ENCODE assay signal across 1 cellular context in the genomic region with DNA sequence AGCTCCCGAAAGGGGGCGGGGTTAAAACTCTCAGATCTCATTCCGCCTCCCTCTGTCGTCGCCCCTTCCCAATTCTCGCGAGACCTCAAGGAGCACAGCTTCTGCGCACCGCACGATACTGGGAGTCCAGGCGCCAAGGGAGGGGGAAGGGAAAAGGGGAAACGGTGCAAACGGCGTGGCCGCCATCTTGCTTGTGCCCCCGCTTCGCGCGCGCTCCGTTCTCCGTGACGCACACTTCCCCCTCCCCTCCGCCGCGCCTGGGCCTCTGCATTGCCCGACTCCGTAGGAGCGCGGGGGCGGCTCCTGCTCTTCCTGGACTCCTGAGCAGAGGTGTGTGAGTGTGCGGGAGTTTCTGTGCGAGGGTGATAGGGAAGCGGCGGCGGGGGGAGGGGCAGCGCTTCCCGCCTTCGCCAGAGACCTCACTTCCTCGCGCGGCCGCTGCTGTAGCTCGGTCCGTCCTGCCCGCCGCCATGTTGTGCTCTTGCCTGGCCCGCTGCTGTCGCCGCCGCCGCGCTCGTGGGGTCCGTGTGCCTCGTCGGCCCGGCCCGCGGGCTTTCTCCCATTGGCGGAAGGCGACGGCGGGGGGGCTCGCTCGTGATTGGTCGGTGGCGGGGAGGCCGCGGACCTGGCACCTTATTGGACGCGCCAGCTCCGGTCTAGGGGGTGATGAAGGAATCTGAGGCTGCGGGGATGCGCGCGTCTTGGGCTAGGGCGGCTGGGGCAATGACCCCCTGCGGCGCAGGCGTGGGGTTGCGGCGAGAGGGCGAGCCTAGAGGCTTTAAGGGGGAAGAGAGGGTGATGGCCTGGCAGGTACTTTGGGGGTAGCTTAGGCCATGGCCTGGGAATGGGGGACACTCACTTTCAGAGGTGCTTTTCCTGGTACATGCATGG.
A peak's percentile ranks its signal among the peaks of the same experiment; 100 is the strongest.
TF ChIP-seq lines count a peak whose summit lies in the region.

A gene (plus strand): TSS at position 167 of the 891 bp plus-strand sequence. CDS start 47,140 bp downstream, outside the sequence.

TF ChIP-seq in K562, 482 proteins besides CTCF, POLR2A, EP300 and RAD21 (continued from another document and continues in another):
- TF ChIP-seq, protein P1, sequence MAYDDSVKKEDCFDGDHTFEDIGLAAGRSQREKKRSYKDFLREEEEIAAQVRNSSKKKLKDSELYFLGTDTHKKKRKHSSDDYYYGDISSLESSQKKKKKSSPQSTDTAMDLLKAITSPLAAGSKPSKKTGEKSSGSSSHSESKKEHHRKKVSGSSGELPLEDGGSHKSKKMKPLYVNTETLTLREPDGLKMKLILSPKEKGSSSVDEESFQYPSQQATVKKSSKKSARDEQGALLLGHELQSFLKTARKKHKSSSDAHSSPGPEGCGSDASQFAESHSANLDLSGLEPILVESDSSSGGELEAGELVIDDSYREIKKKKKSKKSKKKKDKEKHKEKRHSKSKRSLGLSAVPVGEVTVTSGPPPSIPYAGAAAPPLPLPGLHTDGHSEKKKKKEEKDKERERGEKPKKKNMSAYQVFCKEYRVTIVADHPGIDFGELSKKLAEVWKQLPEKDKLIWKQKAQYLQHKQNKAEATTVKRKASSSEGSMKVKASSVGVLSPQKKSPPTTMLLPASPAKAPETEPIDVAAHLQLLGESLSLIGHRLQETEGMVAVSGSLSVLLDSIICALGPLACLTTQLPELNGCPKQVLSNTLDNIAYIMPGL (CRISPR knock-in tag; IDR thresholded peaks at IDR 0.05), result peak; percentile 44; the same call in 1 of the 2 replicates
- TF ChIP-seq ZNF785 (CRISPR knock-in tag; IDR thresholded peaks at IDR 0.05) (no peak), KLF13 (tag; IDR thresholded peaks at IDR 0.05; ENCODE audit: borderline replicate concordance, low read depth) (peak; percentile 85; the same call in 1 of the 2 replicates), XRCC3 (IDR thresholded peaks at IDR 0.05) (no peak), MTA2 (IDR thresholded peaks at IDR 0.05; ENCODE audit: low read depth) (no peak; the same call in 1 of the 2 replicates), XRCC5 (IDR thresholded peaks at IDR 0.05; ENCODE audit: low read depth, low read length) (peak; percentile 72), HDAC1 (IDR thresholded peaks at IDR 0.05) (peak in 1 of 2 experiments; percentile 54; a peak in 2 of 4 replicates), NUFIP1 (IDR thresholded peaks at IDR 0.05; ENCODE audit: partially characterized antibody) (peak; percentile 71), ZBTB7A (IDR thresholded peaks at IDR 0.05; ENCODE audit: borderline replicate concordance, control insufficient read depth, low read depth, low read length) (peak; percentile 56; the same call in 1 of the 2 replicates), BRD9 (IDR thresholded peaks at IDR 0.05; ENCODE audit: low read depth, partially characterized antibody) (peak; percentile 99), SREBF2 (CRISPR knock-in tag; IDR thresholded peaks at IDR 0.05) (no peak), ZNF146 (CRISPR knock-in tag; IDR thresholded peaks at IDR 0.05; ENCODE audit: unreplicated experiment) (peak; percentile 4), NR2C2 (CRISPR knock-in tag; IDR thresholded peaks at IDR 0.05) (peak; percentile 16; the same call in 1 of the 2 replicates), NR2C2 (tag; IDR thresholded peaks at IDR 0.05) (peak; percentile 79; the same call in 1 of the 2 replicates), RBM34 (IDR thresholded peaks at IDR 0.05; ENCODE audit: borderline replicate concordance, insufficient read depth, low read length) (no peak), ZBED1 (IDR thresholded peaks at IDR 0.05) (peak; percentile 84; the same call in 1 of the 2 replicates), HDAC3 (IDR thresholded peaks at IDR 0.05; ENCODE audit: borderline replicate concordance, partially characterized antibody) (peak; percentile 51), RBM39 (optimal IDR thresholded peaks at IDR 0.05; ENCODE audit: low read depth, low read length) (peak; percentile 91), LCOR (CRISPR knock-in tag; IDR thresholded peaks at IDR 0.05) (peak; percentile 98), ZNF695 (CRISPR knock-in tag; IDR thresholded peaks at IDR 0.05) (0 out of 2 replicates have a peak, but pooled peaks have one; percentile 41), SMAD4 (CRISPR knock-in tag; conservative IDR thresholded peaks at IDR 0.05) (peak; percentile 91), NFRKB (IDR thresholded peaks at IDR 0.05; ENCODE audit: low read depth) (peak; percentile 100), ZNF41 (CRISPR knock-in tag; conservative IDR thresholded peaks at IDR 0.05) (0 out of 2 replicates have a peak, but pooled peaks have one; percentile 31), ARID2 (IDR thresholded peaks at IDR 0.05) (0 out of 2 replicates have a peak, but pooled peaks have one; percentile 7), ZNF445 (CRISPR knock-in tag; IDR thresholded peaks at IDR 0.05; ENCODE audit: low read depth) (no peak), SNIP1 (IDR thresholded peaks at IDR 0.05; ENCODE audit: low read depth) (no peak), KDM4B (IDR thresholded peaks at IDR 0.05; ENCODE audit: borderline replicate concordance in 2 of 2, low read depth in 1 of 2) (peak in 1 of 2 experiments; percentile 92; a peak in 2 of 4 replicates), ZNF77 (CRISPR knock-in tag; IDR thresholded peaks at IDR 0.05) (no peak), SUPT5H (IDR thresholded peaks at IDR 0.05) (peak; percentile 99), GTF2E2 (tag; IDR thresholded peaks at IDR 0.05) (peak; percentile 98), TCF3 (CRISPR knock-in tag; IDR thresholded peaks at IDR 0.05) (peak; percentile 79), NR4A1 (CRISPR knock-in tag; IDR thresholded peaks at IDR 0.05) (peak; percentile 93; the same call in 1 of the 2 replicates), NR4A1 (tag; IDR thresholded peaks at IDR 0.05) (peak; percentile 94), ZNF766 (CRISPR knock-in tag; conservative IDR thresholded peaks at IDR 0.05) (peak; percentile 33; the same call in 1 of the 2 replicates)
- TF ChIP-seq, protein P2, sequence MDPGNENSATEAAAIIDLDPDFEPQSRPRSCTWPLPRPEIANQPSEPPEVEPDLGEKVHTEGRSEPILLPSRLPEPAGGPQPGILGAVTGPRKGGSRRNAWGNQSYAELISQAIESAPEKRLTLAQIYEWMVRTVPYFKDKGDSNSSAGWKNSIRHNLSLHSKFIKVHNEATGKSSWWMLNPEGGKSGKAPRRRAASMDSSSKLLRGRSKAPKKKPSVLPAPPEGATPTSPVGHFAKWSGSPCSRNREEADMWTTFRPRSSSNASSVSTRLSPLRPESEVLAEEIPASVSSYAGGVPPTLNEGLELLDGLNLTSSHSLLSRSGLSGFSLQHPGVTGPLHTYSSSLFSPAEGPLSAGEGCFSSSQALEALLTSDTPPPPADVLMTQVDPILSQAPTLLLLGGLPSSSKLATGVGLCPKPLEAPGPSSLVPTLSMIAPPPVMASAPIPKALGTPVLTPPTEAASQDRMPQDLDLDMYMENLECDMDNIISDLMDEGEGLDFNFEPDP (CRISPR knock-in tag; IDR thresholded peaks at IDR 0.05), result peak; percentile 82; the same call in 1 of the 2 replicates
- TF ChIP-seq, protein P3, sequence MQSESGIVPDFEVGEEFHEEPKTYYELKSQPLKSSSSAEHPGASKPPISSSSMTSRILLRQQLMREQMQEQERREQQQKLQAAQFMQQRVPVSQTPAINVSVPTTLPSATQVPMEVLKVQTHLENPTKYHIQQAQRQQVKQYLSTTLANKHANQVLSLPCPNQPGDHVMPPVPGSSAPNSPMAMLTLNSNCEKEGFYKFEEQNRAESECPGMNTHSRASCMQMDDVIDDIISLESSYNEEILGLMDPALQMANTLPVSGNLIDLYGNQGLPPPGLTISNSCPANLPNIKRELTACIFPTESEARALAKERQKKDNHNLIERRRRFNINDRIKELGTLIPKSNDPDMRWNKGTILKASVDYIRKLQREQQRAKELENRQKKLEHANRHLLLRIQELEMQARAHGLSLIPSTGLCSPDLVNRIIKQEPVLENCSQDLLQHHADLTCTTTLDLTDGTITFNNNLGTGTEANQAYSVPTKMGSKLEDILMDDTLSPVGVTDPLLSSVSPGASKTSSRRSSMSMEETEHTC (IDR thresholded peaks at IDR 0.05), result peak; percentile 24; the same call in 1 of the 2 replicates
- TF ChIP-seq, protein P4, sequence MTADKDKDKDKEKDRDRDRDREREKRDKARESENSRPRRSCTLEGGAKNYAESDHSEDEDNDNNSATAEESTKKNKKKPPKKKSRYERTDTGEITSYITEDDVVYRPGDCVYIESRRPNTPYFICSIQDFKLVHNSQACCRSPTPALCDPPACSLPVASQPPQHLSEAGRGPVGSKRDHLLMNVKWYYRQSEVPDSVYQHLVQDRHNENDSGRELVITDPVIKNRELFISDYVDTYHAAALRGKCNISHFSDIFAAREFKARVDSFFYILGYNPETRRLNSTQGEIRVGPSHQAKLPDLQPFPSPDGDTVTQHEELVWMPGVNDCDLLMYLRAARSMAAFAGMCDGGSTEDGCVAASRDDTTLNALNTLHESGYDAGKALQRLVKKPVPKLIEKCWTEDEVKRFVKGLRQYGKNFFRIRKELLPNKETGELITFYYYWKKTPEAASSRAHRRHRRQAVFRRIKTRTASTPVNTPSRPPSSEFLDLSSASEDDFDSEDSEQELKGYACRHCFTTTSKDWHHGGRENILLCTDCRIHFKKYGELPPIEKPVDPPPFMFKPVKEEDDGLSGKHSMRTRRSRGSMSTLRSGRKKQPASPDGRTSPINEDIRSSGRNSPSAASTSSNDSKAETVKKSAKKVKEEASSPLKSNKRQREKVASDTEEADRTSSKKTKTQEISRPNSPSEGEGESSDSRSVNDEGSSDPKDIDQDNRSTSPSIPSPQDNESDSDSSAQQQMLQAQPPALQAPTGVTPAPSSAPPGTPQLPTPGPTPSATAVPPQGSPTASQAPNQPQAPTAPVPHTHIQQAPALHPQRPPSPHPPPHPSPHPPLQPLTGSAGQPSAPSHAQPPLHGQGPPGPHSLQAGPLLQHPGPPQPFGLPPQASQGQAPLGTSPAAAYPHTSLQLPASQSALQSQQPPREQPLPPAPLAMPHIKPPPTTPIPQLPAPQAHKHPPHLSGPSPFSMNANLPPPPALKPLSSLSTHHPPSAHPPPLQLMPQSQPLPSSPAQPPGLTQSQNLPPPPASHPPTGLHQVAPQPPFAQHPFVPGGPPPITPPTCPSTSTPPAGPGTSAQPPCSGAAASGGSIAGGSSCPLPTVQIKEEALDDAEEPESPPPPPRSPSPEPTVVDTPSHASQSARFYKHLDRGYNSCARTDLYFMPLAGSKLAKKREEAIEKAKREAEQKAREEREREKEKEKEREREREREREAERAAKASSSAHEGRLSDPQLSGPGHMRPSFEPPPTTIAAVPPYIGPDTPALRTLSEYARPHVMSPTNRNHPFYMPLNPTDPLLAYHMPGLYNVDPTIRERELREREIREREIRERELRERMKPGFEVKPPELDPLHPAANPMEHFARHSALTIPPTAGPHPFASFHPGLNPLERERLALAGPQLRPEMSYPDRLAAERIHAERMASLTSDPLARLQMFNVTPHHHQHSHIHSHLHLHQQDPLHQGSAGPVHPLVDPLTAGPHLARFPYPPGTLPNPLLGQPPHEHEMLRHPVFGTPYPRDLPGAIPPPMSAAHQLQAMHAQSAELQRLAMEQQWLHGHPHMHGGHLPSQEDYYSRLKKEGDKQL (CRISPR knock-in tag; IDR thresholded peaks at IDR 0.05; ENCODE audit: borderline replicate concordance), result 0 out of 2 replicates have a peak, but pooled peaks have one; percentile 81
- TF ChIP-seq, protein P5, sequence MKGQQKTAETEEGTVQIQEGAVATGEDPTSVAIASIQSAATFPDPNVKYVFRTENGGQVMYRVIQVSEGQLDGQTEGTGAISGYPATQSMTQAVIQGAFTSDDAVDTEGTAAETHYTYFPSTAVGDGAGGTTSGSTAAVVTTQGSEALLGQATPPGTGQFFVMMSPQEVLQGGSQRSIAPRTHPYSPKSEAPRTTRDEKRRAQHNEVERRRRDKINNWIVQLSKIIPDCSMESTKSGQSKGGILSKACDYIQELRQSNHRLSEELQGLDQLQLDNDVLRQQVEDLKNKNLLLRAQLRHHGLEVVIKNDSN (CRISPR knock-in tag; IDR thresholded peaks at IDR 0.05), result no peak
- TF ChIP-seq, protein P6, sequence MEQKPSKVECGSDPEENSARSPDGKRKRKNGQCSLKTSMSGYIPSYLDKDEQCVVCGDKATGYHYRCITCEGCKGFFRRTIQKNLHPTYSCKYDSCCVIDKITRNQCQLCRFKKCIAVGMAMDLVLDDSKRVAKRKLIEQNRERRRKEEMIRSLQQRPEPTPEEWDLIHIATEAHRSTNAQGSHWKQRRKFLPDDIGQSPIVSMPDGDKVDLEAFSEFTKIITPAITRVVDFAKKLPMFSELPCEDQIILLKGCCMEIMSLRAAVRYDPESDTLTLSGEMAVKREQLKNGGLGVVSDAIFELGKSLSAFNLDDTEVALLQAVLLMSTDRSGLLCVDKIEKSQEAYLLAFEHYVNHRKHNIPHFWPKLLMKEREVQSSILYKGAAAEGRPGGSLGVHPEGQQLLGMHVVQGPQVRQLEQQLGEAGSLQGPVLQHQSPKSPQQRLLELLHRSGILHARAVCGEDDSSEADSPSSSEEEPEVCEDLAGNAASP (IDR thresholded peaks at IDR 0.05), result no peak
- TF ChIP-seq, protein P7, sequence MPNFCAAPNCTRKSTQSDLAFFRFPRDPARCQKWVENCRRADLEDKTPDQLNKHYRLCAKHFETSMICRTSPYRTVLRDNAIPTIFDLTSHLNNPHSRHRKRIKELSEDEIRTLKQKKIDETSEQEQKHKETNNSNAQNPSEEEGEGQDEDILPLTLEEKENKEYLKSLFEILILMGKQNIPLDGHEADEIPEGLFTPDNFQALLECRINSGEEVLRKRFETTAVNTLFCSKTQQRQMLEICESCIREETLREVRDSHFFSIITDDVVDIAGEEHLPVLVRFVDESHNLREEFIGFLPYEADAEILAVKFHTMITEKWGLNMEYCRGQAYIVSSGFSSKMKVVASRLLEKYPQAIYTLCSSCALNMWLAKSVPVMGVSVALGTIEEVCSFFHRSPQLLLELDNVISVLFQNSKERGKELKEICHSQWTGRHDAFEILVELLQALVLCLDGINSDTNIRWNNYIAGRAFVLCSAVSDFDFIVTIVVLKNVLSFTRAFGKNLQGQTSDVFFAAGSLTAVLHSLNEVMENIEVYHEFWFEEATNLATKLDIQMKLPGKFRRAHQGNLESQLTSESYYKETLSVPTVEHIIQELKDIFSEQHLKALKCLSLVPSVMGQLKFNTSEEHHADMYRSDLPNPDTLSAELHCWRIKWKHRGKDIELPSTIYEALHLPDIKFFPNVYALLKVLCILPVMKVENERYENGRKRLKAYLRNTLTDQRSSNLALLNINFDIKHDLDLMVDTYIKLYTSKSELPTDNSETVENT (CRISPR knock-in tag; IDR thresholded peaks at IDR 0.05), result peak; percentile 75
- TF ChIP-seq, protein P8, sequence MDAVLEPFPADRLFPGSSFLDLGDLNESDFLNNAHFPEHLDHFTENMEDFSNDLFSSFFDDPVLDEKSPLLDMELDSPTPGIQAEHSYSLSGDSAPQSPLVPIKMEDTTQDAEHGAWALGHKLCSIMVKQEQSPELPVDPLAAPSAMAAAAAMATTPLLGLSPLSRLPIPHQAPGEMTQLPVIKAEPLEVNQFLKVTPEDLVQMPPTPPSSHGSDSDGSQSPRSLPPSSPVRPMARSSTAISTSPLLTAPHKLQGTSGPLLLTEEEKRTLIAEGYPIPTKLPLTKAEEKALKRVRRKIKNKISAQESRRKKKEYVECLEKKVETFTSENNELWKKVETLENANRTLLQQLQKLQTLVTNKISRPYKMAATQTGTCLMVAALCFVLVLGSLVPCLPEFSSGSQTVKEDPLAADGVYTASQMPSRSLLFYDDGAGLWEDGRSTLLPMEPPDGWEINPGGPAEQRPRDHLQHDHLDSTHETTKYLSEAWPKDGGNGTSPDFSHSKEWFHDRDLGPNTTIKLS (IDR thresholded peaks at IDR 0.05; ENCODE audit: borderline replicate concordance, low read depth), result peak; percentile 93
